In the genomic region with DNA sequence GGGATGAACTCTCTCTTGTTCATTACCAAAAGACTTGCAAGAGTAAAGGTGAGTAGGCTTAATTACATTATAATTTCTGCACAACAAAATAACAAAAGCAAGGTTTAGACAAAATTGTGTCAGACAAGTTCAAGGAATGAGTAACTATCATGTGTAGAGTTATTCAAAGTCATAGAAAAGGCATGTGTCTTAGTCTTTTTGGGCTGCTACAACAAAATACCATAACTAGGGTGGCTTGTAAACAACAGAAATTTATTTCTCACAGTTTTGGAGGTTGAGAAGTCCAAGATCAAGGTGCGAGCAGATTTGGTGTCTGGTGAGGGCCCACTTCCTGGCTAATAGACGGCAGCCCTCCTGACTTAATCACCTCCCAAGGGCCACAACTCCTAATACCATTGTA, we compare ENCODE assay signal across 25 cellular contexts. TPM values are rescaled to one million over a fixed set of nuclear protein-coding genes. Genes with fewer than 3 reads are reported as not detected.
A peak's percentile ranks its signal among the peaks of the same experiment; 100 is the strongest.
DNase-seq lines count a peak whose midpoint lies in the region; ATAC-seq and TF ChIP-seq lines count a peak whose summit lies in the region.
"Had no signal": no experiment of that assay in that cellular context is flagged by ENCODE, and none has a peak within 500 bp of the region (broad histone marks: within the 10 kb centered on the region; RNA-seq: fewer than 3 reads in every experiment).

No MANE protein-coding gene starts in this region.

- no peaks in the 10 kb centered on the region for H3K27me3 Mint-ChIP-seq in T-helper 17 cell
- H3K27me3 Mint-ChIP-seq: CD4-positive, CD25-positive, alpha-beta regulatory T cell had no signal

- H3K4me2 ChIP-seq in skeletal muscle satellite cell (ENCODE audit: low read length): no peak overlapping the region
- H3K4me2 ChIP-seq: A549, KMS-11 had no signal

- TF ChIP-seq EP300 in upper lobe of left lung (IDR thresholded peaks at IDR 0.05): no peak

- H3K36me3 Mint-ChIP-seq in T-helper 17 cell (ENCODE audit: low read depth): no peaks in the 10 kb centered on the region
- H3K36me3 Mint-ChIP-seq: CD4-positive, CD25-positive, alpha-beta regulatory T cell had no signal

- WGBS in upper lobe of left lung, 2 donors: 81 to 96% methylated on average over 2 of the region's 2 CpGs

- no peak overlapping the region for H3K27ac ChIP-seq in effector memory CD4-positive, alpha-beta T cell (ENCODE audit: insufficient read depth, low read length, poor library complexity, severe bottlenecking)
- H3K27ac ChIP-seq in upper lobe of left lung: no peak overlapping the region
- H3K27ac ChIP-seq: KMS-11, SJCRH30 had no signal

- no peaks in the 10 kb centered on the region for H3K36me3 ChIP-seq in skeletal muscle satellite cell (ENCODE audit: insufficient read depth, low read length)
- no peaks in the 10 kb centered on the region for H3K36me3 ChIP-seq in effector memory CD4-positive, alpha-beta T cell (ENCODE audit: control insufficient read depth, insufficient read depth, low read length)
- H3K36me3 ChIP-seq in upper lobe of left lung: no peaks in the 10 kb centered on the region
- H3K36me3 ChIP-seq: BE2C, SJCRH30 had no signal

- H3K9me3 ChIP-seq in T-helper 17 cell (ENCODE audit: control insufficient read depth, low read length, poor library complexity, severe bottlenecking) (no peaks in the 10 kb centered on the region), skeletal muscle satellite cell (replicated peaks; ENCODE audit: low read length) (no peaks in the 10 kb centered on the region), upper lobe of left lung (no peaks in the 10 kb centered on the region)
- no peaks in the 10 kb centered on the region for H3K9me3 ChIP-seq in effector memory CD4-positive, alpha-beta T cell (ENCODE audit: control insufficient read depth, low read length)
- H3K9me3 ChIP-seq: A549, BE2C, SJCRH30 had no signal

- H3K4me3 Mint-ChIP-seq in T-helper 17 cell: no peak overlapping the region
- H3K4me3 Mint-ChIP-seq: CD4-positive, CD25-positive, alpha-beta regulatory T cell had no signal

- no peaks in the 10 kb centered on the region for H3K27me3 ChIP-seq in skeletal muscle satellite cell (ENCODE audit: control insufficient read depth, insufficient read depth, low read length)
- no peaks in the 10 kb centered on the region for H3K27me3 ChIP-seq in effector memory CD4-positive, alpha-beta T cell (replicated peaks; ENCODE audit: control insufficient read depth, insufficient read depth, low read length, poor library complexity, severe bottlenecking)
- H3K27me3 ChIP-seq in upper lobe of left lung: no peaks in the 10 kb centered on the region
- H3K27me3 ChIP-seq: BE2C, SJCRH30 had no signal

- peak overlapping the region; percentile 53 for H3K27ac Mint-ChIP-seq in T-helper 17 cell

- peaks cover 32% of the 10 kb centered on the region for H3K4me1 Mint-ChIP-seq in T-helper 17 cell

- no peak for TF ChIP-seq CTCF in upper lobe of left lung (IDR thresholded peaks at IDR 0.05)

- H3K4me3 ChIP-seq in skeletal muscle satellite cell (ENCODE audit: low read length) (no peak overlapping the region), upper lobe of left lung (no peak overlapping the region)
- no peak overlapping the region for H3K4me3 ChIP-seq in effector memory CD4-positive, alpha-beta T cell (ENCODE audit: insufficient read depth, low read depth, low read length, poor library complexity, severe bottlenecking)
- H3K4me3 ChIP-seq: A549, SJCRH30 had no signal

- no peak for TF ChIP-seq POLR2A in upper lobe of left lung (IDR thresholded peaks at IDR 0.05)

- ATAC-seq in T-helper 17 cell (no peak), upper lobe of left lung (ENCODE audit: low FRiP score in 2 of 2) (no peak)
- ATAC-seq: A549, HCT116 had no signal

- DNase-seq in EH (ENCODE audit: low read depth) (peak; percentile 21), T-helper 17 cell (no peak), iris pigment epithelial cell (ENCODE audit: low read depth) (peak; percentile 54), islet precursor cell (no peak), kidney glomerular epithelial cell (lab: John Stamatoyannopoulos, UW) (no peak), upper lobe of left lung (no peak)
- no peak for DNase-seq in effector memory CD4-positive, alpha-beta T cell
- DNase-seq: BE2C; CD4-positive, CD25-positive, alpha-beta regulatory T cell; COR-L47; DMS79 treated with DMSO at 0.1 percent for 48 hours; GOT3; IMR-90; MV-4-11; NCI-H1105 treated with DMSO at 0.1 percent for 48 hours; NCI-H1694; NCI-H2081; NCI-H2171; NCI-H526; OCI-M1; SJCRH30 had no signal

- H3K4me1 ChIP-seq in skeletal muscle satellite cell (ENCODE audit: control insufficient read depth, insufficient read depth, low read length) (peaks cover 77% of the 10 kb centered on the region), upper lobe of left lung (peaks cover 37 to 59% (median 43%) of the 10 kb centered on the region in 4 donors)
- peaks cover 9% of the 10 kb centered on the region for H3K4me1 ChIP-seq in effector memory CD4-positive, alpha-beta T cell (ENCODE audit: control insufficient read depth, insufficient read depth, low read length, poor library complexity, severe bottlenecking)
- H3K4me1 ChIP-seq: BE2C, SJCRH30 had no signal

- peak overlapping the region; percentile 5 for H3K9ac ChIP-seq in skeletal muscle satellite cell (ENCODE audit: low read depth, low read length)
- H3K9ac ChIP-seq: KMS-11 had no signal

RNA-seq across cellular contexts. Expression of gene IL1R2, which starts 37.6 kb away (rescaled TPM):
- total RNA-seq in T-helper 17 cell (1 to 10 TPM; 1.1 to 1.9 TPM), upper lobe of left lung (10 to 100 TPM; 24.7 to 84.8 (median 60.0) TPM)
- 0.76 and 1.5 TPM in 2 replicates for total RNA-seq in skeletal muscle satellite cell (2012; rRNA removed)
- total RNA-seq: IMR-90, SJCRH30 had no signal

Comparison
In these comparisons a context has a peak if more than half of its experiments do, and no peak if none do; other contexts are left out.
1. DNase-seq: peak in EH (single experiment) and iris pigment epithelial cell (single experiment); none in T-helper 17 cell (0 of 3), effector memory CD4-positive, alpha-beta T cell (0 of 3), islet precursor cell (single experiment), kidney glomerular epithelial cell (single experiment) and upper lobe of left lung (0 of 2).
2. RNA of gene IL1R2, which starts 37.6 kb away (total RNA-seq): 24.7 to 84.8 TPM in upper lobe of left lung; 1.1 to 1.9 TPM in T-helper 17 cell; every median in the first group is over 4 times any median in the second.